ENCODE assay signal across 19 cellular contexts in the genomic region with DNA sequence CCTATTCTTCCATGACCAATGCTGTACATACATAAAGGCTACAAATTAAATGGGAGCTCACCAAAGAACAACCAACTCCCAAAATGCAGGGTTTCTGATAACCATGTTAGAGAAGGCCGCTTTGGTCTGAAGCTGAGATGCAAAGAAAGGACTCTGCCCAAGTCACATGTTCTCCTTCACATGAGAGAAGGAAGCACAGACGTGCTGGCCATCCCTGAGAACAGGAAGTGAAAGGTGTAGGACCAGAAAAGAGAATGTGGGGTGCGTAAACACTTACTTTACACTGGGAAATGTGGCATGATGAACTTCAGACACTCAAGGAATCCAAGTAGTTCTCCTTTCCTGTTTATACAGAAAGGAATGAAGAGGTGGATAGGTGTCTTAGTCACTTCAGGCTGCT. TPM values are rescaled to one million over a fixed set of nuclear protein-coding genes. Genes with fewer than 3 reads are reported as not detected.
DNase-seq lines count a peak whose midpoint lies in the region; ATAC-seq and TF ChIP-seq lines count a peak whose summit lies in the region.
"Had no signal": no experiment of that assay in that cellular context is flagged by ENCODE, and none has a peak within 500 bp of the region (broad histone marks: within the 10 kb centered on the region; RNA-seq: fewer than 3 reads in every experiment).

No MANE protein-coding gene starts in this region.

- H3F3A ChIP-seq in PC-9 (ENCODE audit: insufficient read depth, low read depth) = no peaks in the 10 kb centered on the region

- no peak for TF ChIP-seq EP300 in ovary (IDR thresholded peaks at IDR 0.05)

- peak; percentile 17 for DNase-seq in GM10248 (ENCODE audit: extremely low spot score)
- peak; percentile 40 for DNase-seq in OCI-LY7 (ENCODE audit: low spot score)
- no peak for DNase-seq in SW 1271 (lab: John Stamatoyannopoulos, UW)
- no peak for DNase-seq in NCI-H82 (lab: John Stamatoyannopoulos, UW)
- no peak for DNase-seq in ovary
- no peak for DNase-seq in PC-9
- DNase-seq: activated CD8-positive, alpha-beta memory T cell treated with anti-CD3 and anti-CD28 coated beads, Interleukin-2, amount 10 ng/mL, durations not matched to agents 7 days and 5 days; activated effector memory CD4-positive, alpha-beta T cell treated with Interleukin-2 at 50 U/mL for 16 hours; CD8-positive, alpha-beta T cell; DMS79; KG1; NCI-H2227 treated with DMSO at 0.1 percent for 48 hours; pancreas; SHP77 treated with DMSO at 0.1 percent for 48 hours; substantia nigra had no signal

- 76 to 81% (median 77%) methylated on average over 3 of the region's 3 CpGs for WGBS in ovary, 3 donors

- no peaks in the 10 kb centered on the region for H4K20me1 ChIP-seq in OCI-LY7 (ENCODE audit: insufficient read depth, low read length)
- H4K20me1 ChIP-seq in PC-9 (ENCODE audit: insufficient read depth) = no peaks in the 10 kb centered on the region

- H3K9me3 ChIP-seq in OCI-LY7 (ENCODE audit: low read length) (peaks cover 18% of the 10 kb centered on the region), ovary (no peaks in the 10 kb centered on the region), PC-9 (ENCODE audit: insufficient read depth, low read depth) (peaks cover 6% of the 10 kb centered on the region; the same call in 1 of the 2 replicates)
- H3K9me3 ChIP-seq: pancreas had no signal

- no peaks in the 10 kb centered on the region for H3K9me2 ChIP-seq in OCI-LY7 (ENCODE audit: insufficient read depth, low read length)
- H3K9me2 ChIP-seq in PC-9 (ENCODE audit: insufficient read depth) = no peaks in the 10 kb centered on the region

- H3K36me3 ChIP-seq in OCI-LY7 (ENCODE audit: insufficient read depth, low read length) = no peaks in the 10 kb centered on the region
- no peaks in the 10 kb centered on the region for H3K36me3 ChIP-seq in ovary
- H3K36me3 ChIP-seq in PC-9 (ENCODE audit: low read depth) = no peaks in the 10 kb centered on the region
- H3K36me3 ChIP-seq: cardiac muscle cell, pancreas had no signal

- POLR2A ChIA-PET in GM10248 (lab: Yijun Ruan, JAX) (no interaction called here), OCI-LY7 (lab: Charles Lee) (interaction anchor here (0.6 to 0.9 kb wide), 4 partner anchors 8 to 607 kb away, joined by 3 read pairs; no protein-coding TSS in a partner anchor), PC-9 (lab: Charles Lee; ENCODE audit: unreplicated experiment) (no interaction called here)

- intact Hi-C loops in OCI-LY7 (cut with micrococcal nuclease; ENCODE audit: unreplicated experiment) = no loop called here
- intact Hi-C loops in ovary (cut with DNase I) = no loop called here
- intact Hi-C loops in PC-9 (cut with micrococcal nuclease; ENCODE audit: unreplicated experiment) = no loop called here

- CTCF ChIA-PET in GM10248 (lab: Yijun Ruan, JAX) (interaction anchor here (1.5 to 17.7 kb wide), 2 partner anchors 10 to 151 kb away, joined by 4 to 659 read pairs; no protein-coding TSS in a partner anchor), OCI-LY7 (lab: Charles Lee; ENCODE audit: unreplicated experiment) (interaction anchor here (6.1 kb wide), 1 partner anchor 152 kb away, joined by 105 read pairs; no protein-coding TSS in a partner anchor), PC-9 (lab: Charles Lee) (no interaction called here)

- peak; percentile 51 for ATAC-seq in GM19324 (IDR thresholded peaks at IDR 0.05; ENCODE audit: low FRiP score, unreplicated experiment)
- peak; percentile 45 for ATAC-seq in HG03103 (IDR thresholded peaks at IDR 0.05; ENCODE audit: low read depth, unreplicated experiment)
- ATAC-seq: activated CD8-positive, alpha-beta memory T cell treated with anti-CD3 and anti-CD28 coated beads, Interleukin-2, amount 10 ng/mL, durations not matched to agents 7 days and 5 days; CD8-positive, alpha-beta T cell; esophagus mucosa; pancreas had no signal

- H3K27me3 ChIP-seq in ovary (no peaks in the 10 kb centered on the region), PC-9 (ENCODE audit: insufficient read depth, low read depth) (no peaks in the 10 kb centered on the region)
- H3K27me3 ChIP-seq: cardiac muscle cell, pancreas had no signal

- peaks cover 6% of the 10 kb centered on the region for H3K4me1 ChIP-seq in OCI-LY7 (ENCODE audit: insufficient read depth, low read length, poor library complexity, severe bottlenecking)
- H3K4me1 ChIP-seq in ovary (ENCODE audit: insufficient read depth) = no peaks in the 10 kb centered on the region
- H3K4me1 ChIP-seq in PC-9 (replicated peaks; ENCODE audit: insufficient read depth) = peaks cover 23% of the 10 kb centered on the region

- TF ChIP-seq CTCF in GM10248 (IDR thresholded peaks at IDR 0.05; ENCODE audit: control extremely low read depth, extremely low read depth, low read depth, missing control alignments) (no peak), OCI-LY7 (conservative IDR thresholded peaks at IDR 0.05; ENCODE audit: low read length) (no peak), ovary (IDR thresholded peaks at IDR 0.05) (no peak), PC-9 (conservative IDR thresholded peaks at IDR 0.05) (no peak)

- H3K79me2 ChIP-seq in OCI-LY7 (ENCODE audit: insufficient read depth, low read depth, low read length) (no peaks in the 10 kb centered on the region), PC-9 (ENCODE audit: low read depth) (no peaks in the 10 kb centered on the region)

- H3K27ac ChIP-seq in OCI-LY7 (ENCODE audit: low read depth, low read length, poor library complexity, severe bottlenecking) = no peak overlapping the region
- H3K27ac ChIP-seq in ovary = no peak overlapping the region
- H3K27ac ChIP-seq in PC-9 = no peak overlapping the region
- H3K27ac ChIP-seq: cardiac muscle cell, pancreas had no signal

- BruUV-seq in OCI-LY7 (replicated peaks; lab: Mats Ljungman, UMichigan) (no TSS peak), PC-9 (replicated peaks; lab: Mats Ljungman, UMichigan) (no TSS peak)

- H3K4me3 ChIP-seq in OCI-LY7 (ENCODE audit: low read depth, low read length, poor library complexity, severe bottlenecking) (no peak overlapping the region), ovary (no peak overlapping the region), PC-9 (no peak overlapping the region)
- H3K4me3 ChIP-seq: cardiac muscle cell, pancreas had no signal

- 0 out of 2 replicates have a peak overlapping the region, but pooled peaks have one; percentile 16 for H3K4me2 ChIP-seq in OCI-LY7 (ENCODE audit: low read length)
- H3K4me2 ChIP-seq in PC-9 = no peak overlapping the region

- H2AFZ ChIP-seq in OCI-LY7 (ENCODE audit: low read length) (peak overlapping the region; percentile 83), PC-9 (no peak overlapping the region)

- TF ChIP-seq POLR2A in ovary (IDR thresholded peaks at IDR 0.05) = no peak

RNA-seq across cellular contexts. Expression of a gene that starts 31.7 kb away (rescaled TPM):
- total RNA-seq in OCI-LY7 (2014; rRNA removed; shearing (Covaris generic)) = 14.9 and 16.9 TPM in 2 replicates
- 16.4 and 20.3 TPM in 2 replicates for total RNA-seq in OCI-LY7 (2022)
- total RNA-seq in ovary = 10 to 100 TPM; 10.6 to 15.0 (median 11.5) TPM
- 10 to 100 TPM in 1 of 2 donors, 1 to 10 TPM in 1; 9.8 to 13.5 TPM for polyA plus RNA-seq in ovary
- 5.2 and 5.6 TPM in 2 replicates for total RNA-seq in PC-9 (2021)

Comparison
In these comparisons a context has a peak if more than half of its experiments do, and no peak if none do; other contexts are left out.
1. DNase-seq: peak in GM10248 (single experiment) and OCI-LY7 (single experiment); none in SW 1271 (0 of 2), NCI-H82 (single experiment), ovary (0 of 5) and PC-9 (0 of 2).